1 cellular context compared by ENCODE assay signal in genomic region chr1:155091071-155092051, GRCh38.
TF ChIP-seq lines count a peak whose summit lies in the region.

No MANE protein-coding gene starts in this region.

TF ChIP-seq in H1, 55 proteins besides CTCF, POLR2A, EP300 and RAD21:
- TF ChIP-seq MAX (IDR thresholded peaks at IDR 0.05) (peak; percentile 98), CBX8 (IDR thresholded peaks at IDR 0.05; ENCODE audit: borderline replicate concordance, low read depth, low read length) (no peak), BRCA1 (IDR thresholded peaks at IDR 0.05; ENCODE audit: low read depth, low read length) (no peak), SIN3A (conservative IDR thresholded peaks at IDR 0.05 in 1 of 2, IDR thresholded peaks at IDR 0.05 in 1 of 2; ENCODE audit: low read depth in 1 of 2, low read length in 2 of 2) (peak; percentile 59 to 87; a peak in 2 of 4 replicates), CTBP2 (IDR thresholded peaks at IDR 0.05; ENCODE audit: borderline replicate concordance, insufficient read depth, insufficient read length, low read length) (no peak), YY1 (IDR thresholded peaks at IDR 0.05; ENCODE audit: low read depth, low read length) (0 out of 2 replicates have a peak, but pooled peaks have one; percentile 12), SP1 (IDR thresholded peaks at IDR 0.05; ENCODE audit: low read depth, low read length) (peak; percentile 24; the same call in 1 of the 2 replicates), GABPA (IDR thresholded peaks at IDR 0.05; ENCODE audit: borderline replicate concordance, insufficient read depth, low read length) (peak; percentile 27; the same call in 1 of the 2 replicates), TEAD4 (IDR thresholded peaks at IDR 0.05; ENCODE audit: low read depth, low read length) (0 out of 2 replicates have a peak, but pooled peaks have one; percentile 4), HDAC2 (IDR thresholded peaks at IDR 0.05; ENCODE audit: borderline replicate concordance in 1 of 2, low read depth in 2 of 2, low read length in 2 of 2) (peak; percentile 73 to 88; a peak in 2 of 4 replicates), CHD2 (IDR thresholded peaks at IDR 0.05; ENCODE audit: low read length) (no peak), POLR2AphosphoS5 (IDR thresholded peaks at IDR 0.05; ENCODE audit: low read depth, low read length) (no peak), EGR1 (IDR thresholded peaks at IDR 0.05; ENCODE audit: borderline replicate concordance, low read depth, low read length) (no peak), ATF3 (IDR thresholded peaks at IDR 0.05; ENCODE audit: insufficient read depth, low read depth, low read length) (peak; percentile 44; the same call in 1 of the 2 replicates), USF2 (IDR thresholded peaks at IDR 0.05; ENCODE audit: low read length) (peak; percentile 57; the same call in 1 of the 2 replicates), BACH1 (IDR thresholded peaks at IDR 0.05; ENCODE audit: low read length) (peak; percentile 91), E2F6 (IDR thresholded peaks at IDR 0.05) (peak; percentile 46; the same call in 1 of the 2 replicates), RXRA (IDR thresholded peaks at IDR 0.05; ENCODE audit: insufficient read depth, low read depth, low read length) (0 out of 2 replicates have a peak, but pooled peaks have one; percentile 21)
